In genomic region chr2:214410918-214411554, GRCh38 we compare ENCODE assay signal across 9 cellular contexts. TPM values are rescaled to one million over a fixed set of nuclear protein-coding genes. Genes with fewer than 3 reads are reported as not detected.
DNase-seq lines count a peak whose midpoint lies in the region; ATAC-seq, FAIRE-seq and TF ChIP-seq lines count a peak whose summit lies in the region.
"Had no signal": no experiment of that assay in that cellular context is flagged by ENCODE, and none has a peak within 500 bp of the region (broad histone marks: within the 10 kb centered on the region; RNA-seq: fewer than 3 reads in every experiment).

TSS of gene VWC2L (plus strand) at chr2:214411054. CDS start at chr2:214414194, 3,140 bp downstream.

- ATAC-seq in A549 = peak; percentile 87 to 95
- ATAC-seq in GM18909 (IDR thresholded peaks at IDR 0.05; ENCODE audit: poor library complexity, unreplicated experiment) = no peak
- ATAC-seq: activated naive CD4-positive, alpha-beta T cell treated with anti-CD3 and anti-CD28 coated beads, Interleukin-2, amount 50 U/mL, for 72 hours had no signal

- POLR2A ChIA-PET in A549 (lab: Yijun Ruan, JAX) = no interaction called here

- DNase-seq in A549 (ENCODE audit: low read depth in 1 of 2, low spot score in 1 of 2) = peak; percentile 1 to 61
- DNase-seq in GM13976 (ENCODE audit: low spot score) = peak; percentile 31
- peak; percentile 25 for DNase-seq in KG1 (lab: John Stamatoyannopoulos, UW)
- DNase-seq in SHP77 (lab: John Stamatoyannopoulos, UW) = peak; percentile 57 to 71
- DNase-seq in cerebellar cortex (ENCODE audit: low spot score) = peak; percentile 50
- peak; percentile 95 for DNase-seq in left kidney (ENCODE audit: low read depth, low spot score)
- DNase-seq in substantia nigra (lab: John Stamatoyannopoulos, UW) = peak in 47 of 49 donors; percentile 8 to 83 (median 68)

- TF ChIP-seq RAD21 in A549 (conservative IDR thresholded peaks at IDR 0.05 in 1 of 2, IDR thresholded peaks at IDR 0.05 in 1 of 2) = no peak; a peak in 1 of 5 replicates

- peak within 1 kb of the TSS; percentile 27; the same call in 1 of the 3 replicates for H3K4me2 ChIP-seq in A549

- TF ChIP-seq EP300 in A549 (IDR thresholded peaks at IDR 0.05) = no peak

- no peak within 1 kb of the TSS for H3K4me3 ChIP-seq in A549

- CTCF ChIA-PET in A549 (lab: Yijun Ruan, JAX) = no interaction called here

- 2% methylated on average over 19 of the region's 19 CpGs for WGBS in A549 (ENCODE audit: missing lambda C conversion rate)

- no peak for TF ChIP-seq POLR2A in A549 (IDR thresholded peaks at IDR 0.05; ENCODE audit: low read length)

- in situ Hi-C loops in GM13976 (cut with MboI; ENCODE audit: low sequenced_read_pairs, unreplicated experiment) = no loop called here

- H3K9me3 ChIP-seq in A549 = no peaks in the 10 kb centered on the region

- H3K4me1 ChIP-seq in A549 = no peaks in the 10 kb centered on the region

- TF ChIP-seq CTCF in A549 (IDR thresholded peaks at IDR 0.05) (no peak), GM13976 (IDR thresholded peaks at IDR 0.05; ENCODE audit: borderline replicate concordance, control extremely low read depth, extremely low read depth, insufficient read depth, missing control alignments) (no peak)

- no peak for FAIRE-seq in A549 (lab: Jason Lieb, UNC)

- H3K27ac ChIP-seq in A549 (no peak within 1 kb of the TSS), substantia nigra (ENCODE audit: low read depth, low read length, poor library complexity, severe bottlenecking) (no peak within 1 kb of the TSS)

TF ChIP-seq in A549, 52 proteins besides CTCF, POLR2A, EP300 and RAD21:
- TF ChIP-seq EHMT2 (IDR thresholded peaks at IDR 0.05; ENCODE audit: low read depth) (peak; percentile 94), HOXB13 (CRISPR knock-in tag; IDR thresholded peaks at IDR 0.05; ENCODE audit: low read depth) (peak; percentile 68; the same call in 1 of the 2 replicates), CEBPB (IDR thresholded peaks at IDR 0.05) (peak; percentile 15 to 65; a peak in 2 of 4 replicates), HES2 (IDR thresholded peaks at IDR 0.05) (0 out of 2 replicates have a peak, but pooled peaks have one; percentile 13), SMC3 (IDR thresholded peaks at IDR 0.05) (peak; percentile 9; the same call in 1 of the 3 replicates), MYC (IDR thresholded peaks at IDR 0.05; ENCODE audit: borderline replicate concordance, low read length) (no peak), FOSL2 (IDR thresholded peaks at IDR 0.05) (no peak), FOSL2 (CRISPR knock-in tag; IDR thresholded peaks at IDR 0.05) (no peak), MAFK (IDR thresholded peaks at IDR 0.05; ENCODE audit: partially characterized antibody) (no peak)
- TF ChIP-seq, protein P1, sequence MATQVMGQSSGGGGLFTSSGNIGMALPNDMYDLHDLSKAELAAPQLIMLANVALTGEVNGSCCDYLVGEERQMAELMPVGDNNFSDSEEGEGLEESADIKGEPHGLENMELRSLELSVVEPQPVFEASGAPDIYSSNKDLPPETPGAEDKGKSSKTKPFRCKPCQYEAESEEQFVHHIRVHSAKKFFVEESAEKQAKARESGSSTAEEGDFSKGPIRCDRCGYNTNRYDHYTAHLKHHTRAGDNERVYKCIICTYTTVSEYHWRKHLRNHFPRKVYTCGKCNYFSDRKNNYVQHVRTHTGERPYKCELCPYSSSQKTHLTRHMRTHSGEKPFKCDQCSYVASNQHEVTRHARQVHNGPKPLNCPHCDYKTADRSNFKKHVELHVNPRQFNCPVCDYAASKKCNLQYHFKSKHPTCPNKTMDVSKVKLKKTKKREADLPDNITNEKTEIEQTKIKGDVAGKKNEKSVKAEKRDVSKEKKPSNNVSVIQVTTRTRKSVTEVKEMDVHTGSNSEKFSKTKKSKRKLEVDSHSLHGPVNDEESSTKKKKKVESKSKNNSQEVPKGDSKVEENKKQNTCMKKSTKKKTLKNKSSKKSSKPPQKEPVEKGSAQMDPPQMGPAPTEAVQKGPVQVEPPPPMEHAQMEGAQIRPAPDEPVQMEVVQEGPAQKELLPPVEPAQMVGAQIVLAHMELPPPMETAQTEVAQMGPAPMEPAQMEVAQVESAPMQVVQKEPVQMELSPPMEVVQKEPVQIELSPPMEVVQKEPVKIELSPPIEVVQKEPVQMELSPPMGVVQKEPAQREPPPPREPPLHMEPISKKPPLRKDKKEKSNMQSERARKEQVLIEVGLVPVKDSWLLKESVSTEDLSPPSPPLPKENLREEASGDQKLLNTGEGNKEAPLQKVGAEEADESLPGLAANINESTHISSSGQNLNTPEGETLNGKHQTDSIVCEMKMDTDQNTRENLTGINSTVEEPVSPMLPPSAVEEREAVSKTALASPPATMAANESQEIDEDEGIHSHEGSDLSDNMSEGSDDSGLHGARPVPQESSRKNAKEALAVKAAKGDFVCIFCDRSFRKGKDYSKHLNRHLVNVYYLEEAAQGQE (IDR thresholded peaks at IDR 0.05) = peak; percentile 99
TF ChIP-seq in A549: peak in this region for 6.

RNA-seq across cellular contexts. Expression of gene VWC2L, which starts in this region (rescaled TPM):
- polyA plus RNA-seq in A549 (2011; rRNA removed) (not detected in 2 replicates), A549 (2017; fragmentation: RNase III; extraction: RNeasy Plus Mini Kit Qiagen cat#74134 plus additional on column Dnase treatment) (not detected in 3 replicates)
- not detected in 2 replicates for polyA plus RNA-seq in A549 (2012; cell fraction: cytosol; rRNA removed)
- polyA plus RNA-seq in A549 (2012; cell fraction: nucleus; rRNA removed) = not detected in 2 replicates
- not detected in 2 replicates for polyA minus RNA-seq in A549 (2011; rRNA and poly(A)+ RNA removed)

Comparison
In these comparisons a context has a peak if more than half of its experiments do, and no peak if none do; other contexts are left out.
1. Peak in DNase-seq, ATAC-seq and H3K4me2 ChIP-seq in A549; RNA of the gene not detected or under 1 TPM.
2. DNase-seq: peak in every context shown above with its lines; median percentile 95 in left kidney; 68 in substantia nigra; 64 in SHP77; 50 in cerebellar cortex; 31 in A549; 31 in GM13976; 25 in KG1.